Comparison of ENCODE assay signal across 8 cellular contexts in the genomic region with DNA sequence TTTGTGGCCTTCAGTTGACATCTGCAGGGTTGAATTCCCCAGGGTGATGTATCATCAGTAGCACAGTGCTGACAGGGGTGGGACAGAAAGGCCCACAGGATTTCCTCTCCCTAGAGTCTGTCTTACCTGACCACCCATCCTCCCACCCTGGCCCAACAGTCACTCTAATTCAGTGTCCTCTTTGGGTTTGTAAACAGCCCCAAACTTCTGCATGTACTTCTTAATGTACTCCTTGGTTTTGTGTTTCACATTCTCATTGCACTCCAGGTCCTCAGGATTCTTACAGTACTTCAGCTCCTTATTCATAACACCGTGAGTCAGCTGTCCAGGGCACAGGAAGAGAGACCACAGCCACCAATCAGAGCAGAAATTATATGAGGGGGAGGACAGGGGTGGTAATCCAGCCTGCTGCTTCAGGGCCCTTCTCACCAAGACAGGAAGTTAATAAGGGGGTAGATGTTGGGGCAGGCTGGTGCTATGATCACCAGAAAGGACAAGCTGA. TPM values are rescaled to one million over a fixed set of nuclear protein-coding genes. Genes with fewer than 3 reads are reported as not detected.
DNase-seq lines count a peak whose midpoint lies in the region; ATAC-seq and TF ChIP-seq lines count a peak whose summit lies in the region.

No MANE protein-coding gene starts in this region.

- TF ChIP-seq CTCF in fibroblast of mammary gland (conservative IDR thresholded peaks at IDR 0.05; ENCODE audit: control insufficient read depth, insufficient read depth, low read depth, low read length) (no peak), testis (IDR thresholded peaks at IDR 0.05) (no peak)

- intact Hi-C loops in testis (cut with DNase I; ENCODE audit: low total_unique reads): no loop called here

- no peaks in the 10 kb centered on the region for H3K9me3 Mint-ChIP-seq in T-helper 1 cell treated with Interleukin-12 subunit alpha and Interleukin-12 subunit beta and Interleukin-4 antibody, amounts not matched to agents 30 μg/mL and 1 μg/mL, for 36 hours

- TF ChIP-seq POLR2A in testis (IDR thresholded peaks at IDR 0.05): no peak

- H3K9me3 ChIP-seq in testis: no peaks in the 10 kb centered on the region

- H3K27me3 Mint-ChIP-seq in T-helper 1 cell treated with Interleukin-12 subunit alpha and Interleukin-12 subunit beta and Interleukin-4 antibody, amounts not matched to agents 30 μg/mL and 1 μg/mL, for 36 hours (ENCODE audit: low read depth): no peaks in the 10 kb centered on the region

- no peaks in the 10 kb centered on the region for H3K36me3 ChIP-seq in testis (ENCODE audit: low read depth, missing control alignments)

- no peak overlapping the region for H3K27ac ChIP-seq in testis

- ATAC-seq in GM21576 (IDR thresholded peaks at IDR 0.05; ENCODE audit: unreplicated experiment): peak; percentile 42

- H3K4me1 ChIP-seq in testis: no peaks in the 10 kb centered on the region

- H3K27me3 ChIP-seq in testis: no peaks in the 10 kb centered on the region

- 61 to 75% methylated on average over 1 of the region's 1 CpG for WGBS in testis, 2 donors

- H3K4me1 Mint-ChIP-seq in T-helper 1 cell treated with Interleukin-12 subunit alpha and Interleukin-12 subunit beta and Interleukin-4 antibody, amounts not matched to agents 30 μg/mL and 1 μg/mL, for 36 hours (ENCODE audit: low read depth): peaks cover 48% of the 10 kb centered on the region

- peak overlapping the region; percentile 20 for H3K4me3 Mint-ChIP-seq in T-helper 1 cell treated with Interleukin-12 subunit alpha and Interleukin-12 subunit beta and Interleukin-4 antibody, amounts not matched to agents 30 μg/mL and 1 μg/mL, for 36 hours

- H3K36me3 Mint-ChIP-seq in T-helper 1 cell treated with Interleukin-12 subunit alpha and Interleukin-12 subunit beta and Interleukin-4 antibody, amounts not matched to agents 30 μg/mL and 1 μg/mL, for 36 hours (ENCODE audit: low read depth): peaks cover 27% of the 10 kb centered on the region

- peak; percentile 78 to 79 for DNase-seq in AML-193 (lab: John Stamatoyannopoulos, UW)
- peak; percentile 81 for DNase-seq in fibroblast of mammary gland (ENCODE audit: low read depth)
- peak; percentile 10 for DNase-seq in testis
- no peak for DNase-seq in NCI-H1930 (lab: John Stamatoyannopoulos, UW)
- no peak for DNase-seq in LoVo (ENCODE audit: low spot score)
- DNase-seq in CD1c-positive myeloid dendritic cell (ENCODE audit: extremely low spot score): no peak

- no peak overlapping the region for H3K4me3 ChIP-seq in fibroblast of mammary gland (ENCODE audit: control insufficient read depth, low read depth, low read length)
- no peak overlapping the region for H3K4me3 ChIP-seq in testis

- peak overlapping the region; percentile 83 for H3K27ac Mint-ChIP-seq in T-helper 1 cell treated with Interleukin-12 subunit alpha and Interleukin-12 subunit beta and Interleukin-4 antibody, amounts not matched to agents 30 μg/mL and 1 μg/mL, for 36 hours

RNA-seq across cellular contexts. Expression of a gene that starts 37.5 kb away (rescaled TPM):
- total RNA-seq in testis: 10 to 100 TPM; 40.2 to 44.8 TPM
- 16.2 TPM for polyA plus RNA-seq in testis (ENCODE audit: insufficient read depth, low read depth, low replicate concordance)

RNA-seq across cellular contexts. Expression of a gene that starts 40.4 kb away (rescaled TPM):
- total RNA-seq in testis: 10 to 100 TPM; 59.6 to 66.6 TPM
- polyA plus RNA-seq in testis (ENCODE audit: insufficient read depth, low read depth, low replicate concordance): 43.3 TPM

Comparison
In these comparisons a context has a peak if more than half of its experiments do, and no peak if none do; other contexts are left out.
1. DNase-seq: peak in AML-193 (2 of 2), fibroblast of mammary gland (single experiment) and testis (single experiment); none in NCI-H1930 (0 of 2), LoVo (single experiment) and CD1c-positive myeloid dendritic cell (single experiment).